Comparison of ENCODE assay signal across 7 cellular contexts in genomic region chr9:124617477-124618141, GRCh38.
DNase-seq lines count a peak whose midpoint lies in the region; ATAC-seq and TF ChIP-seq lines count a peak whose summit lies in the region.

No MANE protein-coding gene starts in this region.

- H3K4me1 ChIP-seq in parathyroid adenoma, result no peaks in the 10 kb centered on the region
- H3K4me1 ChIP-seq in upper lobe of left lung, result no peaks in the 10 kb centered on the region

- H3K4me2 ChIP-seq in parathyroid adenoma (ENCODE audit: low read length), result no peak overlapping the region

- peak; percentile 90 for TF ChIP-seq CTCF in GM12864 (IDR thresholded peaks at IDR 0.05; ENCODE audit: low read depth, low read length, missing control alignments)
- TF ChIP-seq CTCF in parathyroid adenoma (IDR thresholded peaks at IDR 0.05), result peak; percentile 80
- TF ChIP-seq CTCF in upper lobe of left lung (IDR thresholded peaks at IDR 0.05), result peak; percentile 65 to 87 (median 80)

- in situ Hi-C loops in SK-MEL-5 (cut with HindIII; ENCODE audit: low pct_unique_long_range_greater_than_20kb, low sequenced_read_pairs), result no loop called here

- H3K79me2 ChIP-seq in parathyroid adenoma, result no peaks in the 10 kb centered on the region

- H3K36me3 ChIP-seq in parathyroid adenoma (ENCODE audit: control insufficient read depth, insufficient read depth, low read length) (no peaks in the 10 kb centered on the region), upper lobe of left lung (no peaks in the 10 kb centered on the region)

- DNase-seq in GM12864 (ENCODE audit: low read depth) (peak; percentile 35), Kasumi-1 (lab: John Stamatoyannopoulos, UW) (peak; percentile 75 to 87), SK-MEL-5 (ENCODE audit: low read depth, low spot score) (peak; percentile 89), glomerular endothelial cell (ENCODE audit: extremely low read depth, low read depth, low spot score) (peak; percentile 47), upper lobe of left lung (peak in 1 of 2 donors; percentile 78)
- DNase-seq in activated naive CD4-positive, alpha-beta T cell treated with Interleukin-2 at 50 U/mL for 16 hours, result peak; percentile 62

- no peaks in the 10 kb centered on the region for H3K9me3 ChIP-seq in parathyroid adenoma (ENCODE audit: control insufficient read depth, low read length)
- no peaks in the 10 kb centered on the region for H3K9me3 ChIP-seq in upper lobe of left lung

- H2AFZ ChIP-seq in parathyroid adenoma, result no peak overlapping the region

- TF ChIP-seq POLR2A in upper lobe of left lung (IDR thresholded peaks at IDR 0.05), result no peak

- no peak for TF ChIP-seq EP300 in upper lobe of left lung (IDR thresholded peaks at IDR 0.05)

- ATAC-seq in upper lobe of left lung (ENCODE audit: low FRiP score in 2 of 2), result peak; percentile 93 to 95

- H3K27me3 ChIP-seq in parathyroid adenoma (ENCODE audit: control insufficient read depth, insufficient read depth, low read length), result no peaks in the 10 kb centered on the region
- H3K27me3 ChIP-seq in upper lobe of left lung, result no peaks in the 10 kb centered on the region

- no peak overlapping the region for H3K27ac ChIP-seq in parathyroid adenoma
- no peak overlapping the region for H3K27ac ChIP-seq in upper lobe of left lung

- no peak overlapping the region for H3K9ac ChIP-seq in parathyroid adenoma

- no peak overlapping the region for H3K4me3 ChIP-seq in GM12864 (ENCODE audit: low read depth, low read length)
- H3K4me3 ChIP-seq in parathyroid adenoma (ENCODE audit: low read depth, low read length), result no peak overlapping the region
- H3K4me3 ChIP-seq in upper lobe of left lung, result no peak overlapping the region

- 20 to 24% methylated on average over 3 of the region's 3 CpGs for WGBS in upper lobe of left lung, 2 donors
